ENCODE assay signal across 8 cellular contexts in the genomic region with DNA sequence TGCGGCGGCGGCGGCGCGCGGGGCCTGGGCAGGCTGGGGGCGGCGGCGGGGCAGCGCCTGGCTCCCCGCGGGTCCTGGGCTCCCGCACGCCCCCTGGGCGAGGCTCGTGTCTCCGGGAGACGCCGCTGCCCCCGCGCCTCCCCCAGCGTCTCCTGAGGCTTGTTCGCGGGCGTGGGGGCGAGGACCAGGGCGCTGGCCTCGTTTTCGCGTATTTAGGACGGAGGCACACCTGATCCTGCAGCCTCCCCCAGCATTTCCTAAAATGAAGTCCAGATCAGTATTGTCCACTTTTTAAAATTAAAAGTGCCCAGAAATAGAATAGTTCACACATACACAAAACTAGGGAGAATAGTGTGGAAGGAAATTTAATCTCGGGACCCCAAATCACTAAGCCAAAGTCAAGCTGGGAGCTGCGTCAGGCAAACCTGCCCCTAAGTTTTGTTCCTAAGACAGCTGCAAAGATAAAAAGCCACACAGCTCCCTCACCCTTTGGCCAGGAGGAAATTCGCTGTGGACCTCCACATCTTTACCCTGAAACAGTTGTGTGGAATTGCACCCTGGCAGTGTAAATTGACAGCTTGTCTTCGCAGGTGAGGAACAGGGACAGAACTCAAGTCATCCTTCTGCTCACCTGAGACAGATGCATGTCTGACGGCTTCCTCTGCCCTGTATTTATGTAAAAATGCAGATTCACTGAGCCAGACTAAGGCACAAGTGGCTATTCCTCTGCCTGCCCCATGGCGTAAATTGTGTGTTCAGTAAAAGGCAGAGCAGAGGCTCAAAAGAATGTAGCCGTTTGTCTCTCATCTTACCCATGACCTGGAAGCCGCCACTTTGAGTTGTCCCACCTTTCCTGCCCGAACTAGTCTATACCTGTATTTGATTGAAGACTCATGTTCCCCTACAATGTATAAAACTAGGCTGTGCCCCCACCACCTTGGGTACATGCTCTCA. TPM values are rescaled to one million over a fixed set of nuclear protein-coding genes. Genes with fewer than 3 reads are reported as not detected.
DNase-seq lines count a peak whose midpoint lies in the region; ATAC-seq, FAIRE-seq and TF ChIP-seq lines count a peak whose summit lies in the region.

No MANE protein-coding gene starts in this region.

- no peaks in the 10 kb centered on the region for H3K9me3 ChIP-seq in A549
- H3K9me3 ChIP-seq in mononuclear cell (ENCODE audit: low read depth, low read length) = no peaks in the 10 kb centered on the region

- no peak for TF ChIP-seq POLR2A in A549 (IDR thresholded peaks at IDR 0.05; ENCODE audit: low read length)

- H3K4me3 Mint-ChIP-seq in MCF 10A (ENCODE audit: unreplicated experiment) = peak overlapping the region; percentile 84

- intact Hi-C loops in MCF 10A (cut with micrococcal nuclease) = loop anchor here (5.0 kb wide), 1 partner anchor 149 kb away; a partner anchor contains a TSS

- peaks cover 20% of the 10 kb centered on the region for H3K4me1 Mint-ChIP-seq in MCF 10A (ENCODE audit: insufficient read depth, unreplicated experiment)

- no peak for FAIRE-seq in A549 (lab: Jason Lieb, UNC)

- H3K27me3 Mint-ChIP-seq in MCF 10A (ENCODE audit: insufficient read depth, unreplicated experiment) = no peaks in the 10 kb centered on the region

- H3K4me1 ChIP-seq in A549 = peaks cover 9% of the 10 kb centered on the region; the same call in 1 of the 3 replicates
- H3K4me1 ChIP-seq in mononuclear cell (ENCODE audit: insufficient read depth, low read length) = peaks cover 28% of the 10 kb centered on the region

- POLR2A ChIA-PET in A549 (lab: Yijun Ruan, JAX) = no interaction called here
- POLR2A ChIA-PET in MCF 10A (lab: Yijun Ruan, JAX) = interaction anchor here (0.6 to 1.5 kb wide), 4 partner anchors 56 to 367 kb away, joined by 3 to 5 read pairs (median 4); no protein-coding TSS in a partner anchor

- DNase-seq in A549 (ENCODE audit: low read depth in 1 of 2, low spot score in 1 of 2) (no peak), HFF-Myc (ENCODE audit: extremely low read depth, low read depth) (no peak), MCF 10A (ENCODE audit: unreplicated experiment) (peak; percentile 11), cerebellar nuclear complex (lab: John Stamatoyannopoulos, UW) (no peak), NAMALWA (ENCODE audit: low spot score) (no peak), NCI-H2227 treated with DMSO at 0.1 percent for 48 hours (lab: John Stamatoyannopoulos, UW) (no peak)

- no peaks in the 10 kb centered on the region for H3K27me3 ChIP-seq in mononuclear cell (ENCODE audit: insufficient read depth, low read length)

- H3K4me3 ChIP-seq in A549 (peak overlapping the region; percentile 69), HFF-Myc (replicated peaks; ENCODE audit: low read depth, low read length) (peak overlapping the region; percentile 57), mononuclear cell (ENCODE audit: low read length) (peak overlapping the region; percentile 71)

- peak overlapping the region; percentile 95 for H3K4me2 ChIP-seq in A549

- no peaks in the 10 kb centered on the region for H3K9me3 Mint-ChIP-seq in MCF 10A (ENCODE audit: unreplicated experiment)

- BruUV-seq in MCF 10A (replicated peaks; lab: Mats Ljungman, UMichigan) = TSS peak; percentile 55

- ATAC-seq in A549 (no peak; a peak in 1 of 6 replicates), GM21723 (IDR thresholded peaks at IDR 0.05; ENCODE audit: unreplicated experiment) (no peak)

- CTCF ChIA-PET in A549 (lab: Yijun Ruan, JAX) = interaction anchor here (0.6 to 1.8 kb wide), 6 partner anchors 11 to 243 kb away, joined by 3 to 4 read pairs (median 3); no protein-coding TSS in a partner anchor
- CTCF ChIA-PET in MCF 10A (lab: Yijun Ruan, JAX) = interaction anchor here (0.6 kb wide), 1 partner anchor 274 kb away, joined by 3 read pairs; no protein-coding TSS in a partner anchor

- TF ChIP-seq EP300 in A549 (IDR thresholded peaks at IDR 0.05) = no peak

- 32% methylated on average over 17 of the region's 41 CpGs for WGBS in A549 (ENCODE audit: missing lambda C conversion rate)

- H3K36me3 Mint-ChIP-seq in MCF 10A (ENCODE audit: insufficient read depth, unreplicated experiment) = peaks cover 7% of the 10 kb centered on the region

- TF ChIP-seq RAD21 in A549 (conservative IDR thresholded peaks at IDR 0.05 in 1 of 2, IDR thresholded peaks at IDR 0.05 in 1 of 2) = no peak

- peak overlapping the region; percentile 43 for H3K27ac Mint-ChIP-seq in MCF 10A (ENCODE audit: low read depth, unreplicated experiment)

- TF ChIP-seq CTCF in A549 (IDR thresholded peaks at IDR 0.05) = no peak; the same call in 1 of the 3 replicates
- peak; percentile 1 for TF ChIP-seq CTCF in HFF-Myc (IDR thresholded peaks at IDR 0.05; ENCODE audit: low read depth, low read length, missing control alignments)
- TF ChIP-seq CTCF in MCF 10A (IDR thresholded peaks at IDR 0.05; ENCODE audit: unreplicated experiment) = no peak

- H3K27ac ChIP-seq in A549 = peak overlapping the region; percentile 85 to 98

TF ChIP-seq in A549, 52 proteins besides CTCF, POLR2A, EP300 and RAD21:
- TF ChIP-seq CEBPB (IDR thresholded peaks at IDR 0.05) = no peak
- TF ChIP-seq, protein P1, sequence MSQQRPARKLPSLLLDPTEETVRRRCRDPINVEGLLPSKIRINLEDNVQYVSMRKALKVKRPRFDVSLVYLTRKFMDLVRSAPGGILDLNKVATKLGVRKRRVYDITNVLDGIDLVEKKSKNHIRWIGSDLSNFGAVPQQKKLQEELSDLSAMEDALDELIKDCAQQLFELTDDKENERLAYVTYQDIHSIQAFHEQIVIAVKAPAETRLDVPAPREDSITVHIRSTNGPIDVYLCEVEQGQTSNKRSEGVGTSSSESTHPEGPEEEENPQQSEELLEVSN (IDR thresholded peaks at IDR 0.05; ENCODE audit: borderline replicate concordance, low read depth) = peak; percentile 19; the same call in 1 of the 2 replicates
TF ChIP-seq in A549: peak in this region for 1.

RNA-seq across cellular contexts. Expression of a gene that starts 0.7 kb away (rescaled TPM):
- 40.2 and 44.3 TPM in 2 replicates for polyA plus RNA-seq in A549 (2011; rRNA removed)
- polyA plus RNA-seq in A549 (2012; cell fraction: cytosol; rRNA removed) = 28.2 and 30.2 TPM in 2 replicates
- polyA plus RNA-seq in A549 (2012; cell fraction: nucleus; rRNA removed) = 17.6 and 31.1 TPM in 2 replicates
- 24.6 to 27.4 TPM (median 25.7 TPM) in 3 replicates for polyA plus RNA-seq in A549 (2017; fragmentation: RNase III; extraction: RNeasy Plus Mini Kit Qiagen cat#74134 plus additional on column Dnase treatment)
- polyA minus RNA-seq in A549 (2011; rRNA and poly(A)+ RNA removed) = 15.0 and 16.3 TPM in 2 replicates
- total RNA-seq in MCF 10A (2022) = 15.1 and 17.3 TPM in 2 replicates
- 30.9 TPM for total RNA-seq in mononuclear cell
